In genomic region chr6:152636675-152637421, GRCh38 we compare ENCODE assay signal across 8 cellular contexts. TPM values are rescaled to one million over a fixed set of nuclear protein-coding genes. Genes with fewer than 3 reads are reported as not detected.
DNase-seq lines count a peak whose midpoint lies in the region; ATAC-seq and TF ChIP-seq lines count a peak whose summit lies in the region.

A gene with protein sequence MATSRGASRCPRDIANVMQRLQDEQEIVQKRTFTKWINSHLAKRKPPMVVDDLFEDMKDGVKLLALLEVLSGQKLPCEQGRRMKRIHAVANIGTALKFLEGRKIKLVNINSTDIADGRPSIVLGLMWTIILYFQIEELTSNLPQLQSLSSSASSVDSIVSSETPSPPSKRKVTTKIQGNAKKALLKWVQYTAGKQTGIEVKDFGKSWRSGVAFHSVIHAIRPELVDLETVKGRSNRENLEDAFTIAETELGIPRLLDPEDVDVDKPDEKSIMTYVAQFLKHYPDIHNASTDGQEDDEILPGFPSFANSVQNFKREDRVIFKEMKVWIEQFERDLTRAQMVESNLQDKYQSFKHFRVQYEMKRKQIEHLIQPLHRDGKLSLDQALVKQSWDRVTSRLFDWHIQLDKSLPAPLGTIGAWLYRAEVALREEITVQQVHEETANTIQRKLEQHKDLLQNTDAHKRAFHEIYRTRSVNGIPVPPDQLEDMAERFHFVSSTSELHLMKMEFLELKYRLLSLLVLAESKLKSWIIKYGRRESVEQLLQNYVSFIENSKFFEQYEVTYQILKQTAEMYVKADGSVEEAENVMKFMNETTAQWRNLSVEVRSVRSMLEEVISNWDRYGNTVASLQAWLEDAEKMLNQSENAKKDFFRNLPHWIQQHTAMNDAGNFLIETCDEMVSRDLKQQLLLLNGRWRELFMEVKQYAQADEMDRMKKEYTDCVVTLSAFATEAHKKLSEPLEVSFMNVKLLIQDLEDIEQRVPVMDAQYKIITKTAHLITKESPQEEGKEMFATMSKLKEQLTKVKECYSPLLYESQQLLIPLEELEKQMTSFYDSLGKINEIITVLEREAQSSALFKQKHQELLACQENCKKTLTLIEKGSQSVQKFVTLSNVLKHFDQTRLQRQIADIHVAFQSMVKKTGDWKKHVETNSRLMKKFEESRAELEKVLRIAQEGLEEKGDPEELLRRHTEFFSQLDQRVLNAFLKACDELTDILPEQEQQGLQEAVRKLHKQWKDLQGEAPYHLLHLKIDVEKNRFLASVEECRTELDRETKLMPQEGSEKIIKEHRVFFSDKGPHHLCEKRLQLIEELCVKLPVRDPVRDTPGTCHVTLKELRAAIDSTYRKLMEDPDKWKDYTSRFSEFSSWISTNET (N-terminal part only) (minus strand): TSS chr6:152637362. CDS start chr6:152628331, 9,031 bp downstream.

- peaks cover 4 to 5% of the 10 kb centered on the region in 2 donors for H3K4me1 ChIP-seq in neuronal stem cell (ENCODE audit: control insufficient read depth in 2 of 2, insufficient read depth in 1 of 2, low read depth in 1 of 2, low read length in 2 of 2)

- peaks cover 0 to 56% (median 27%) of the 10 kb centered on the region in 3 experiments for H3K27me3 ChIP-seq in neuronal stem cell (ENCODE audit: control insufficient read depth in 3 of 3, insufficient read depth in 3 of 3, low read depth in 1 of 3, low read length in 3 of 3)

- ATAC-seq in GM18505 (IDR thresholded peaks at IDR 0.05; ENCODE audit: unreplicated experiment) (peak; percentile 40), HG03103 (IDR thresholded peaks at IDR 0.05; ENCODE audit: low read depth, unreplicated experiment) (peak; percentile 38), HG02981 (IDR thresholded peaks at IDR 0.05; ENCODE audit: unreplicated experiment) (no peak)

- no peak within 1 kb of the TSS for H2AK5ac ChIP-seq in neuronal stem cell (ENCODE audit: low read depth, low read length)

- H4K91ac ChIP-seq in neuronal stem cell (ENCODE audit: low read depth, low read length, poor library complexity) = no peak within 1 kb of the TSS

- H3K4me3 ChIP-seq in neuronal stem cell (ENCODE audit: low read length in 2 of 2) = peak within 1 kb of the TSS; percentile 26 to 90

- H3K14ac ChIP-seq in neuronal stem cell (ENCODE audit: low read length) = no peak within 1 kb of the TSS

- peak within 1 kb of the TSS; percentile 99 for H3K4me2 ChIP-seq in neuronal stem cell (ENCODE audit: insufficient read depth, low read length, poor library complexity, severe bottlenecking)

- no peaks in the 10 kb centered on the region for H3K36me3 ChIP-seq in neuronal stem cell (replicated peaks in 1 of 2; ENCODE audit: control insufficient read depth in 2 of 2, insufficient read depth in 2 of 2, low read length in 2 of 2)

- peak; percentile 26 for DNase-seq in activated gamma-delta T cell (lab: John Stamatoyannopoulos, UW)
- peak; percentile 9 for DNase-seq in glomerular visceral epithelial cell (ENCODE audit: extremely low spot score)
- peak; percentile 35 for DNase-seq in neuronal stem cell (ENCODE audit: low spot score)
- DNase-seq in NAMALWA (ENCODE audit: low spot score) = no peak
- no peak for DNase-seq in amniotic stem cell (lab: John Stamatoyannopoulos, UW)

- no peaks in the 10 kb centered on the region for H3K79me1 ChIP-seq in neuronal stem cell (ENCODE audit: low read depth, low read length)

- H2BK5ac ChIP-seq in neuronal stem cell (ENCODE audit: low read length) = no peak within 1 kb of the TSS

- TF ChIP-seq POLR2A in GM18505 (IDR thresholded peaks at IDR 0.05; ENCODE audit: borderline replicate concordance, extremely low read depth, insufficient read depth, insufficient read length) = no peak

- no peak within 1 kb of the TSS for H2BK12ac ChIP-seq in neuronal stem cell (ENCODE audit: low read length)

- H3K9me3 ChIP-seq in neuronal stem cell (replicated peaks in 1 of 2; ENCODE audit: control insufficient read depth in 2 of 2, insufficient read depth in 1 of 2, low read depth in 1 of 2, low read length in 2 of 2) = no peaks in the 10 kb centered on the region

- H3K9ac ChIP-seq in neuronal stem cell (ENCODE audit: low read depth, low read length, poor library complexity) = peak within 1 kb of the TSS; percentile 74

- no peak within 1 kb of the TSS for H3K4ac ChIP-seq in neuronal stem cell (ENCODE audit: low read length)

- H2BK15ac ChIP-seq in neuronal stem cell (ENCODE audit: low read length) = no peak within 1 kb of the TSS

- H2BK120ac ChIP-seq in neuronal stem cell (ENCODE audit: low read depth, low read length) = no peak within 1 kb of the TSS

- no peak within 1 kb of the TSS for H3K27ac ChIP-seq in neuronal stem cell (replicated peaks; ENCODE audit: low read length)

- WGBS in neuronal stem cell (ENCODE audit: extremely low coverage in 2 of 2, insufficient read length in 2 of 2, insufficient replicate concordance in 1 of 2), 2 donors = no CpG with 5 or more reads among the region's 78 CpGs

- no peak within 1 kb of the TSS for H4K8ac ChIP-seq in neuronal stem cell (ENCODE audit: low read depth, low read length)

- peak within 1 kb of the TSS; percentile 89 for H3K18ac ChIP-seq in neuronal stem cell (ENCODE audit: low read length)

- H3K23ac ChIP-seq in neuronal stem cell (ENCODE audit: low read depth, low read length, poor library complexity) = peak within 1 kb of the TSS; percentile 47

- peak within 1 kb of the TSS; percentile 84 for H2AFZ ChIP-seq in neuronal stem cell (ENCODE audit: low read length)

RNA-seq across cellular contexts. Expression of the gene that starts here (rescaled TPM):
- polyA plus RNA-seq in neuronal stem cell (2013, experiment 1 of 2) = 3.5 TPM
- 3.2 TPM for polyA plus RNA-seq in neuronal stem cell (2013, experiment 2 of 2)

Comparison
In these comparisons a context has a peak if more than half of its experiments do, and no peak if none do; other contexts are left out.
1. DNase-seq: peak in activated gamma-delta T cell (single experiment), glomerular visceral epithelial cell (single experiment) and neuronal stem cell (single experiment); none in NAMALWA (single experiment) and amniotic stem cell (single experiment).